In genomic region chr11:120184946-120185677, GRCh38 we compare ENCODE assay signal across 1 cellular context.
A peak's percentile ranks its signal among the peaks of the same experiment; 100 is the strongest.
TF ChIP-seq lines count a peak whose summit lies in the region.

No MANE protein-coding gene starts in this region.

TF ChIP-seq in HepG2, 621 proteins besides CTCF, POLR2A, EP300 and RAD21 (continues in another document):
- no peak for TF ChIP-seq ZNF337 (CRISPR knock-in tag; IDR thresholded peaks at IDR 0.05; ENCODE audit: borderline replicate concordance, low read depth)
- peak; percentile 89 for TF ChIP-seq ZNF430 (CRISPR knock-in tag; IDR thresholded peaks at IDR 0.05)
- TF ChIP-seq ZNF432 (CRISPR knock-in tag; IDR thresholded peaks at IDR 0.05; ENCODE audit: borderline replicate concordance) = no peak
- TF ChIP-seq EHMT2 (IDR thresholded peaks at IDR 0.05; ENCODE audit: borderline replicate concordance, low read depth, low read length) = no peak; the same call in 1 of the 2 replicates
- TF ChIP-seq TRIM22 (IDR thresholded peaks at IDR 0.05) = no peak
- TF ChIP-seq SKI (IDR thresholded peaks at IDR 0.05; ENCODE audit: partially characterized antibody) = peak; percentile 54
- peak; percentile 26; the same call in 1 of the 3 replicates for TF ChIP-seq MXI1 (IDR thresholded peaks at IDR 0.05; ENCODE audit: borderline replicate concordance, low read depth, low read length)
- TF ChIP-seq XBP1 (CRISPR knock-in tag; IDR thresholded peaks at IDR 0.05) = no peak
- no peak for TF ChIP-seq GPBP1L1 (CRISPR knock-in tag; IDR thresholded peaks at IDR 0.05)
- 0 out of 2 replicates have a peak, but pooled peaks have one; percentile 75 for TF ChIP-seq TGIF2 (CRISPR knock-in tag; IDR thresholded peaks at IDR 0.05)
- no peak for TF ChIP-seq FIP1L1 (IDR thresholded peaks at IDR 0.05; ENCODE audit: borderline replicate concordance, insufficient read depth, low read depth, low read length)
- TF ChIP-seq KAT2B (IDR thresholded peaks at IDR 0.05; ENCODE audit: borderline replicate concordance, low read depth, low read length) = no peak
- peak; percentile 53; the same call in 1 of the 2 replicates for TF ChIP-seq HOXA3 (CRISPR knock-in tag; IDR thresholded peaks at IDR 0.05)
- no peak for TF ChIP-seq RORA (CRISPR knock-in tag; IDR thresholded peaks at IDR 0.05)
- no peak for TF ChIP-seq JUNB (CRISPR knock-in tag; IDR thresholded peaks at IDR 0.05; ENCODE audit: borderline replicate concordance)
- no peak for TF ChIP-seq MBNL3 (CRISPR knock-in tag; conservative IDR thresholded peaks at IDR 0.05)
- TF ChIP-seq ZNF234 (CRISPR knock-in tag; conservative IDR thresholded peaks at IDR 0.05) = no peak
- no peak for TF ChIP-seq ZNF33B (CRISPR knock-in tag; IDR thresholded peaks at IDR 0.05)
- TF ChIP-seq HINFP (CRISPR knock-in tag; IDR thresholded peaks at IDR 0.05; ENCODE audit: low read depth) = peak; percentile 98
- TF ChIP-seq HDAC1 (CRISPR knock-in tag; IDR thresholded peaks at IDR 0.05) = peak; percentile 73; the same call in 1 of the 2 replicates
- no peak for TF ChIP-seq DBP (CRISPR knock-in tag; IDR thresholded peaks at IDR 0.05; ENCODE audit: not compliant biosample characterization)
- TF ChIP-seq SRF (IDR thresholded peaks at IDR 0.05; ENCODE audit: low read depth, low read length) = no peak
- no peak for TF ChIP-seq HES4 (CRISPR knock-in tag; IDR thresholded peaks at IDR 0.05; ENCODE audit: borderline replicate concordance)
- TF ChIP-seq ZNF350 (CRISPR knock-in tag; IDR thresholded peaks at IDR 0.05; ENCODE audit: borderline replicate concordance, low read depth) = peak; percentile 36; the same call in 1 of the 2 replicates
- TF ChIP-seq BCL6 (CRISPR knock-in tag; IDR thresholded peaks at IDR 0.05) = peak; percentile 77
- TF ChIP-seq ZBTB20 (CRISPR knock-in tag; IDR thresholded peaks at IDR 0.05; ENCODE audit: borderline replicate concordance, low read depth) = no peak
- no peak for TF ChIP-seq ZNF883 (CRISPR knock-in tag; IDR thresholded peaks at IDR 0.05; ENCODE audit: not compliant biosample characterization)
- no peak for TF ChIP-seq ZNF282 (IDR thresholded peaks at IDR 0.05; ENCODE audit: partially characterized antibody)
- TF ChIP-seq SMYD3 (CRISPR knock-in tag; IDR thresholded peaks at IDR 0.05) = no peak
- TF ChIP-seq ZNF703 (CRISPR knock-in tag; IDR thresholded peaks at IDR 0.05; ENCODE audit: borderline replicate concordance) = no peak
- no peak for TF ChIP-seq TOPORS (CRISPR knock-in tag; IDR thresholded peaks at IDR 0.05)
- TF ChIP-seq ARNT (IDR thresholded peaks at IDR 0.05) = no peak
- no peak for TF ChIP-seq SYNCRIP (IDR thresholded peaks at IDR 0.05; ENCODE audit: insufficient read depth, low read depth, low read length)
- TF ChIP-seq FOXK1 (CRISPR knock-in tag; IDR thresholded peaks at IDR 0.05; ENCODE audit: borderline replicate concordance, low read depth) = peak; percentile 62; the same call in 1 of the 2 replicates
- TF ChIP-seq ZNF770 (CRISPR knock-in tag; IDR thresholded peaks at IDR 0.05) = peak; percentile 92
- no peak for TF ChIP-seq ZNF597 (CRISPR knock-in tag; IDR thresholded peaks at IDR 0.05)
- TF ChIP-seq TEF (CRISPR knock-in tag; IDR thresholded peaks at IDR 0.05) = no peak
- no peak for TF ChIP-seq RERE (CRISPR knock-in tag; IDR thresholded peaks at IDR 0.05; ENCODE audit: low read depth)
- no peak for TF ChIP-seq ZNF766 (CRISPR knock-in tag; IDR thresholded peaks at IDR 0.05; ENCODE audit: borderline replicate concordance)
- TF ChIP-seq SOX6 (IDR thresholded peaks at IDR 0.05) = no peak
- TF ChIP-seq SOX6 (CRISPR knock-in tag; IDR thresholded peaks at IDR 0.05) = peak; percentile 80
- no peak for TF ChIP-seq SUZ12 (IDR thresholded peaks at IDR 0.05; ENCODE audit: low read depth, low read length)
- no peak for TF ChIP-seq E2F1 (CRISPR knock-in tag; IDR thresholded peaks at IDR 0.05)
- TF ChIP-seq ZBTB1 (CRISPR knock-in tag; IDR thresholded peaks at IDR 0.05; ENCODE audit: borderline replicate concordance) = no peak
- peak; percentile 43 for TF ChIP-seq TBL1XR1 (IDR thresholded peaks at IDR 0.05; ENCODE audit: borderline replicate concordance, low read length, partially characterized antibody)
- TF ChIP-seq ZBTB25 (CRISPR knock-in tag; IDR thresholded peaks at IDR 0.05) = 0 out of 2 replicates have a peak, but pooled peaks have one; percentile 50
